ENCODE assay signal across 8 cellular contexts in genomic region chr11:74702383-74703007, GRCh38. TPM values are rescaled to one million over a fixed set of nuclear protein-coding genes. Genes with fewer than 3 reads are reported as not detected.
DNase-seq lines count a peak whose midpoint lies in the region; ATAC-seq and TF ChIP-seq lines count a peak whose summit lies in the region.

No MANE protein-coding gene starts in this region.

- H3K4me3 ChIP-seq in PC-3 (ENCODE audit: low read length) (no peak overlapping the region), esophagus squamous epithelium (no peak overlapping the region), testis (peak overlapping the region in 1 of 2 donors; percentile 15)

- no peaks in the 10 kb centered on the region for H3F3A ChIP-seq in PC-3 (ENCODE audit: low read length, unreplicated experiment)

- DNase-seq in GDM1 (lab: John Stamatoyannopoulos, UW) = peak; percentile 31
- DNase-seq in HUDEP-2 (lab: John Stamatoyannopoulos, UW; ENCODE audit: unreplicated experiment in 76 of 76) = peak in 59 of 76 experiments; percentile 7 to 74 (median 43)
- DNase-seq in PC-3 = peak; percentile 84
- peak; percentile 51 for DNase-seq in activated T-cell treated with anti-CD3 and anti-CD28 coated beads for 48 hours (ENCODE audit: low read depth)
- no peak for DNase-seq in esophagus squamous epithelium (lab: John Stamatoyannopoulos, UW)
- peak; percentile 76 for DNase-seq in nephron progenitor cell
- peak; percentile 72 for DNase-seq in testis

- H3K27ac ChIP-seq in PC-3 (ENCODE audit: low read length) (no peak overlapping the region), esophagus squamous epithelium (no peak overlapping the region), testis (no peak overlapping the region)

- H3K4me2 ChIP-seq in PC-3 (ENCODE audit: low read length) = no peak overlapping the region

- no peaks in the 10 kb centered on the region for H3K36me3 ChIP-seq in PC-3 (ENCODE audit: low read depth, low read length)
- H3K36me3 ChIP-seq in esophagus squamous epithelium = no peaks in the 10 kb centered on the region
- H3K36me3 ChIP-seq in testis (ENCODE audit: low read depth, missing control alignments) = no peaks in the 10 kb centered on the region

- H3K27me3 Mint-ChIP-seq in nephron progenitor cell (ENCODE audit: low read depth, poor library complexity) = peaks cover 21% of the 10 kb centered on the region

- H3K4me1 Mint-ChIP-seq in nephron progenitor cell = peaks cover 5% of the 10 kb centered on the region

- intact Hi-C loops in PC-3 (cut with micrococcal nuclease) (loop anchor here (1.0 kb wide), 1 partner anchor 24 kb away; no protein-coding TSS in a partner anchor), esophagus squamous epithelium (cut with DNase I) (no loop called here), testis (cut with DNase I; ENCODE audit: low total_unique reads) (no loop called here)

- CTCF ChIA-PET in PC-3 (lab: Charles Lee) = interaction anchor here (0.5 to 2.5 kb wide), 14 partner anchors 8 to 147 kb away, joined by 3 to 28 read pairs (median 4); no protein-coding TSS in a partner anchor

- BruUV-seq in PC-3 (replicated peaks; lab: Mats Ljungman, UMichigan) = no TSS peak

- POLR2A ChIA-PET in PC-3 (lab: Charles Lee; ENCODE audit: unreplicated experiment) = interaction anchor here (0.6 kb wide), 1 partner anchor 37 kb away, joined by 3 read pairs; no protein-coding TSS in a partner anchor

- H3K27ac Mint-ChIP-seq in nephron progenitor cell = no peak overlapping the region

- H3K9me2 ChIP-seq in PC-3 (replicated peaks; ENCODE audit: low read length) = no peaks in the 10 kb centered on the region

- H3K27me3 ChIP-seq in PC-3 (ENCODE audit: low read length) (no peaks in the 10 kb centered on the region), esophagus squamous epithelium (no peaks in the 10 kb centered on the region), testis (no peaks in the 10 kb centered on the region)

- no peak overlapping the region for H3K4me3 Mint-ChIP-seq in nephron progenitor cell

- no peak overlapping the region for H2AFZ ChIP-seq in PC-3 (ENCODE audit: low read length)

- WGBS in esophagus squamous epithelium, 2 donors = 21 to 52% methylated on average over 6 to 9 of the region's 15 CpGs
- WGBS in testis, 2 donors = 65 to 69% methylated on average over 15 of the region's 15 CpGs

- H3K9me3 Mint-ChIP-seq in nephron progenitor cell = no peaks in the 10 kb centered on the region

- TF ChIP-seq POLR2A in esophagus squamous epithelium (IDR thresholded peaks at IDR 0.05) = no peak
- no peak for TF ChIP-seq POLR2A in testis (IDR thresholded peaks at IDR 0.05)

- peak; percentile 85 for ATAC-seq in PC-3
- no peak for ATAC-seq in HG03108 (IDR thresholded peaks at IDR 0.05; ENCODE audit: unreplicated experiment)

- H3K4me1 ChIP-seq in PC-3 (ENCODE audit: insufficient read depth, low read length) (no peaks in the 10 kb centered on the region), esophagus squamous epithelium (peaks cover 0 to 12% (median 2%) of the 10 kb centered on the region in 3 donors), testis (no peaks in the 10 kb centered on the region)

- H3K36me3 Mint-ChIP-seq in nephron progenitor cell (ENCODE audit: low read depth) = no peaks in the 10 kb centered on the region

- no peaks in the 10 kb centered on the region for H4K20me1 ChIP-seq in PC-3 (ENCODE audit: low read length)

- no peaks in the 10 kb centered on the region for H3K9me3 ChIP-seq in PC-3 (ENCODE audit: low read length)
- no peaks in the 10 kb centered on the region for H3K9me3 ChIP-seq in esophagus squamous epithelium
- no peaks in the 10 kb centered on the region for H3K9me3 ChIP-seq in testis

- TF ChIP-seq CTCF in PC-3 (conservative IDR thresholded peaks at IDR 0.05; ENCODE audit: low read depth, low read length) (peak; percentile 97), esophagus squamous epithelium (IDR thresholded peaks at IDR 0.05) (peak; percentile 54 to 84 (median 80)), nephron progenitor cell (IDR thresholded peaks at IDR 0.05) (peak; percentile 92), testis (IDR thresholded peaks at IDR 0.05) (peak; percentile 32 to 79 (median 54))

- H3K79me2 ChIP-seq in PC-3 (ENCODE audit: low read length) = no peaks in the 10 kb centered on the region

- no peak overlapping the region for H3K9ac ChIP-seq in PC-3 (ENCODE audit: low read length)

RNA-seq across cellular contexts. Expression of gene CHRDL2, which starts 28.7 kb away (rescaled TPM):
- total RNA-seq in PC-3 (2014; rRNA removed) (not detected in 2 replicates), esophagus squamous epithelium (under 1 TPM in 2 of 4 donors, not detected in 2; 0.19 to 0.97 TPM), testis (1 to 10 TPM; 3.5 to 5.3 TPM)
- 12.0 TPM for polyA plus RNA-seq in testis (ENCODE audit: insufficient read depth, low read depth, low replicate concordance)

RNA-seq across cellular contexts. Expression of gene RNF169, which starts 46.2 kb away (rescaled TPM):
- total RNA-seq in PC-3 (2014; rRNA removed) (20.4 and 20.8 TPM in 2 replicates), esophagus squamous epithelium (10 to 100 TPM; 18.0 to 23.3 (median 19.2) TPM), testis (10 to 100 TPM; 19.3 to 19.4 TPM)
- 7.2 TPM for polyA plus RNA-seq in testis (ENCODE audit: insufficient read depth, low read depth, low replicate concordance)
